ENCODE assay signal across 8 cellular contexts in the genomic region with DNA sequence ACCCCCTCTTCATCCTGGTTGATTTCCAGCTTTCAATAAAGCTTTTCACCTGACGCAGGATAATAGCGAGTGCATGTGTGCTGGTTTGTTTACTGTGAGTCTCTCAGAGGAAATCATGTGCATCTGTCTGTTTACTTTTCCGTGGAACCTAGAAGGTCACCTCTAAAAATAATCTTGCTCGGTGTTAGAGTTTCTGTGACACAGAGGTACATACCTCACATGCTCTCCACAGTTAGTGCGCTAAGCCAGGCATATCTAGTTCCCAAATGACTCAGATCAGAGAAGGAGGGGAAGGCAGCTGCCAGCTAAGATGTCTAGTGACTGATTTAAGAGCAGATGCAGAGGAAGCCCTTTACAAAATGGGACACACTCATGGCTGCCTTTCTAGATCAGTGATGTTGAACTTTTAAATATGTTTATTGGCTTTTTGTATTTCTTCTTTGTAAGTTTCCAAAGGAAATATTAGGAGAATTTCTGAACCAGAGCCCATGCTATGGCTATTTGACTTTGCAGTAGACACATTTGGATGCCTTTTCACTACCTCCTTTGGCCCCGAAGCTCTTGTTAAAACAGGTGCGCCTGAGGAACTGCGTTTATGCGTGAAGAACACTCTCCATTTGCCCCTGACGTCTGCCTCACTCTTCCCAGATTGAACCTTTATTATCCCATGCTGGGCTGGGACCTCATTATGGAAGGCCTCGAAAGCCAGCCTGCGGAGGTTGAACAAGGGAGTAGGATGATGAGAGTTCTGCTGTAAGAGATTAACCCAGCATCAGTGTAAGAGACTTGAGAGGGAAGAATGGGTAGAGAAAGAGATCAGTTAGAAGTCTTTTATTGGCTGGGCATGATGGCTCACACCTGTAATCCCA.
DNase-seq lines count a peak whose midpoint lies in the region; ATAC-seq and TF ChIP-seq lines count a peak whose summit lies in the region.

No MANE protein-coding gene starts in this region.

- H3K18ac ChIP-seq in neuronal stem cell (ENCODE audit: low read length): no peak overlapping the region

- DNase-seq in Caki2 (ENCODE audit: low read depth): peak; percentile 72
- DNase-seq in NCI-H2227 treated with DMSO at 0.1 percent for 48 hours (lab: John Stamatoyannopoulos, UW): peak; percentile 28
- DNase-seq in epithelial cell of prostate (ENCODE audit: low read depth, low spot score): peak; percentile 50
- DNase-seq in WTC11 (ENCODE audit: low spot score): no peak
- DNase-seq in neuronal stem cell (ENCODE audit: low spot score): no peak

- H2BK12ac ChIP-seq in neuronal stem cell (ENCODE audit: low read length): no peak overlapping the region

- H3K9me3 ChIP-seq in skeletal muscle satellite cell (replicated peaks; ENCODE audit: low read length): no peaks in the 10 kb centered on the region
- no peaks in the 10 kb centered on the region for H3K9me3 ChIP-seq in neuronal stem cell (replicated peaks in 1 of 2; ENCODE audit: control insufficient read depth in 2 of 2, insufficient read depth in 1 of 2, low read depth in 1 of 2, low read length in 2 of 2)

- no peak overlapping the region for H3K4ac ChIP-seq in neuronal stem cell (ENCODE audit: low read length)

- H3K27ac Mint-ChIP-seq in WTC11: no peak overlapping the region

- no peaks in the 10 kb centered on the region for H3K36me3 ChIP-seq in skeletal muscle satellite cell (ENCODE audit: insufficient read depth, low read length)
- no peaks in the 10 kb centered on the region for H3K36me3 ChIP-seq in neuronal stem cell (replicated peaks in 1 of 2; ENCODE audit: control insufficient read depth in 2 of 2, insufficient read depth in 2 of 2, low read length in 2 of 2)

- no CpG with 5 or more reads among the region's 12 CpGs for WGBS in neuronal stem cell (ENCODE audit: extremely low coverage in 2 of 2, insufficient read length in 2 of 2, insufficient replicate concordance in 1 of 2), 2 donors

- H3K27ac ChIP-seq in epithelial cell of prostate (no peak overlapping the region), neuronal stem cell (replicated peaks; ENCODE audit: low read length) (no peak overlapping the region)

- no peak overlapping the region for H2AK5ac ChIP-seq in neuronal stem cell (ENCODE audit: low read depth, low read length)

- no peak overlapping the region for H3K23ac ChIP-seq in neuronal stem cell (ENCODE audit: low read depth, low read length, poor library complexity)

- CTCF ChIA-PET in WTC11 (lab: Charles Lee): no interaction called here

- H3K9ac ChIP-seq in skeletal muscle satellite cell (ENCODE audit: low read depth, low read length) (no peak overlapping the region), neuronal stem cell (ENCODE audit: low read depth, low read length, poor library complexity) (no peak overlapping the region)

- H3K4me1 Mint-ChIP-seq in WTC11: no peaks in the 10 kb centered on the region

- peaks cover 8% of the 10 kb centered on the region for H3K9me3 Mint-ChIP-seq in WTC11

- H2AFZ ChIP-seq in neuronal stem cell (ENCODE audit: low read length): no peak overlapping the region

- H2BK15ac ChIP-seq in neuronal stem cell (ENCODE audit: low read length): no peak overlapping the region

- POLR2A ChIA-PET in WTC11 (lab: Charles Lee): interaction anchor here (0.6 to 0.8 kb wide), 3 partner anchors 13 to 726 kb away, joined by 3 to 8 read pairs (median 5); no protein-coding TSS in a partner anchor

- ATAC-seq in GM19351 (IDR thresholded peaks at IDR 0.05; ENCODE audit: unreplicated experiment): peak; percentile 98
- ATAC-seq in HG03139 (IDR thresholded peaks at IDR 0.05; ENCODE audit: unreplicated experiment): peak; percentile 98
- no peak for ATAC-seq in WTC11

- no peak overlapping the region for H2BK5ac ChIP-seq in neuronal stem cell (ENCODE audit: low read length)

- in situ Hi-C loops in Caki2 (cut with HindIII; ENCODE audit: low pct_unique_long_range_greater_than_20kb, low sequenced_read_pairs): no loop called here

- H3K36me3 Mint-ChIP-seq in WTC11: no peaks in the 10 kb centered on the region

- H3K27me3 Mint-ChIP-seq in WTC11 (ENCODE audit: low read depth): no peaks in the 10 kb centered on the region; the same call in 1 of the 2 replicates

- H3K4me3 ChIP-seq in skeletal muscle satellite cell (ENCODE audit: low read length): no peak overlapping the region
- H3K4me3 ChIP-seq in neuronal stem cell (ENCODE audit: low read length in 2 of 2): no peak overlapping the region

- H3K79me1 ChIP-seq in neuronal stem cell (ENCODE audit: low read depth, low read length): no peaks in the 10 kb centered on the region

- H4K91ac ChIP-seq in neuronal stem cell (ENCODE audit: low read depth, low read length, poor library complexity): no peak overlapping the region

- H3K27me3 ChIP-seq in skeletal muscle satellite cell (ENCODE audit: control insufficient read depth, insufficient read depth, low read length): no peaks in the 10 kb centered on the region
- H3K27me3 ChIP-seq in neuronal stem cell (ENCODE audit: control insufficient read depth in 3 of 3, insufficient read depth in 3 of 3, low read depth in 1 of 3, low read length in 3 of 3): no peaks in the 10 kb centered on the region

- H3K14ac ChIP-seq in neuronal stem cell (ENCODE audit: low read length): no peak overlapping the region

- H3K4me2 ChIP-seq in skeletal muscle satellite cell (ENCODE audit: low read length): peak overlapping the region; percentile 14
- no peak overlapping the region for H3K4me2 ChIP-seq in neuronal stem cell (ENCODE audit: insufficient read depth, low read length, poor library complexity, severe bottlenecking)

- no peak overlapping the region for H2BK120ac ChIP-seq in neuronal stem cell (ENCODE audit: low read depth, low read length)

- no peak overlapping the region for H3K4me3 Mint-ChIP-seq in WTC11

- H3K4me1 ChIP-seq in skeletal muscle satellite cell (ENCODE audit: control insufficient read depth, insufficient read depth, low read length) (peaks cover 6% of the 10 kb centered on the region), neuronal stem cell (ENCODE audit: control insufficient read depth in 2 of 2, insufficient read depth in 1 of 2, low read depth in 1 of 2, low read length in 2 of 2) (no peaks in the 10 kb centered on the region)

- no peak overlapping the region for H4K8ac ChIP-seq in neuronal stem cell (ENCODE audit: low read depth, low read length)

- no peak for TF ChIP-seq CTCF in WTC11 (IDR thresholded peaks at IDR 0.05)

TF ChIP-seq in WTC11, 78 proteins besides CTCF, POLR2A, EP300 and RAD21 (continues in another document):
- TF ChIP-seq RELA (CRISPR knock-in tag; IDR thresholded peaks at IDR 0.05; ENCODE audit: borderline replicate concordance) (no peak), MYBL2 (CRISPR knock-in tag; IDR thresholded peaks at IDR 0.05) (no peak), TP53 (CRISPR knock-in tag; IDR thresholded peaks at IDR 0.05) (no peak), NR2C2 (CRISPR knock-in tag; IDR thresholded peaks at IDR 0.05) (no peak), ELF4 (CRISPR knock-in tag; IDR thresholded peaks at IDR 0.05; ENCODE audit: low read depth) (no peak), GABPB1 (CRISPR knock-in tag; IDR thresholded peaks at IDR 0.05) (no peak), FOXP1 (CRISPR knock-in tag; IDR thresholded peaks at IDR 0.05; ENCODE audit: borderline replicate concordance) (no peak)
- TF ChIP-seq, protein P1, sequence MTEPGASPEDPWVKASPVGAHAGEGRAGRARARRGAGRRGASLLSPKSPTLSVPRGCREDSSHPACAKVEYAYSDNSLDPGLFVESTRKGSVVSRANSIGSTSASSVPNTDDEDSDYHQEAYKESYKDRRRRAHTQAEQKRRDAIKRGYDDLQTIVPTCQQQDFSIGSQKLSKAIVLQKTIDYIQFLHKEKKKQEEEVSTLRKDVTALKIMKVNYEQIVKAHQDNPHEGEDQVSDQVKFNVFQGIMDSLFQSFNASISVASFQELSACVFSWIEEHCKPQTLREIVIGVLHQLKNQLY (CRISPR knock-in tag; IDR thresholded peaks at IDR 0.05): no peak
- TF ChIP-seq, protein P2, sequence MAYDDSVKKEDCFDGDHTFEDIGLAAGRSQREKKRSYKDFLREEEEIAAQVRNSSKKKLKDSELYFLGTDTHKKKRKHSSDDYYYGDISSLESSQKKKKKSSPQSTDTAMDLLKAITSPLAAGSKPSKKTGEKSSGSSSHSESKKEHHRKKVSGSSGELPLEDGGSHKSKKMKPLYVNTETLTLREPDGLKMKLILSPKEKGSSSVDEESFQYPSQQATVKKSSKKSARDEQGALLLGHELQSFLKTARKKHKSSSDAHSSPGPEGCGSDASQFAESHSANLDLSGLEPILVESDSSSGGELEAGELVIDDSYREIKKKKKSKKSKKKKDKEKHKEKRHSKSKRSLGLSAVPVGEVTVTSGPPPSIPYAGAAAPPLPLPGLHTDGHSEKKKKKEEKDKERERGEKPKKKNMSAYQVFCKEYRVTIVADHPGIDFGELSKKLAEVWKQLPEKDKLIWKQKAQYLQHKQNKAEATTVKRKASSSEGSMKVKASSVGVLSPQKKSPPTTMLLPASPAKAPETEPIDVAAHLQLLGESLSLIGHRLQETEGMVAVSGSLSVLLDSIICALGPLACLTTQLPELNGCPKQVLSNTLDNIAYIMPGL (CRISPR knock-in tag; IDR thresholded peaks at IDR 0.05): no peak
- TF ChIP-seq, protein P3, sequence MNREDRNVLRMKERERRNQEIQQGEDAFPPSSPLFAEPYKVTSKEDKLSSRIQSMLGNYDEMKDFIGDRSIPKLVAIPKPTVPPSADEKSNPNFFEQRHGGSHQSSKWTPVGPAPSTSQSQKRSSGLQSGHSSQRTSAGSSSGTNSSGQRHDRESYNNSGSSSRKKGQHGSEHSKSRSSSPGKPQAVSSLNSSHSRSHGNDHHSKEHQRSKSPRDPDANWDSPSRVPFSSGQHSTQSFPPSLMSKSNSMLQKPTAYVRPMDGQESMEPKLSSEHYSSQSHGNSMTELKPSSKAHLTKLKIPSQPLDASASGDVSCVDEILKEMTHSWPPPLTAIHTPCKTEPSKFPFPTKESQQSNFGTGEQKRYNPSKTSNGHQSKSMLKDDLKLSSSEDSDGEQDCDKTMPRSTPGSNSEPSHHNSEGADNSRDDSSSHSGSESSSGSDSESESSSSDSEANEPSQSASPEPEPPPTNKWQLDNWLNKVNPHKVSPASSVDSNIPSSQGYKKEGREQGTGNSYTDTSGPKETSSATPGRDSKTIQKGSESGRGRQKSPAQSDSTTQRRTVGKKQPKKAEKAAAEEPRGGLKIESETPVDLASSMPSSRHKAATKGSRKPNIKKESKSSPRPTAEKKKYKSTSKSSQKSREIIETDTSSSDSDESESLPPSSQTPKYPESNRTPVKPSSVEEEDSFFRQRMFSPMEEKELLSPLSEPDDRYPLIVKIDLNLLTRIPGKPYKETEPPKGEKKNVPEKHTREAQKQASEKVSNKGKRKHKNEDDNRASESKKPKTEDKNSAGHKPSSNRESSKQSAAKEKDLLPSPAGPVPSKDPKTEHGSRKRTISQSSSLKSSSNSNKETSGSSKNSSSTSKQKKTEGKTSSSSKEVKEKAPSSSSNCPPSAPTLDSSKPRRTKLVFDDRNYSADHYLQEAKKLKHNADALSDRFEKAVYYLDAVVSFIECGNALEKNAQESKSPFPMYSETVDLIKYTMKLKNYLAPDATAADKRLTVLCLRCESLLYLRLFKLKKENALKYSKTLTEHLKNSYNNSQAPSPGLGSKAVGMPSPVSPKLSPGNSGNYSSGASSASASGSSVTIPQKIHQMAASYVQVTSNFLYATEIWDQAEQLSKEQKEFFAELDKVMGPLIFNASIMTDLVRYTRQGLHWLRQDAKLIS (CRISPR knock-in tag; IDR thresholded peaks at IDR 0.05; ENCODE audit: borderline replicate concordance): no peak

Comparison
In these comparisons a context has a peak if more than half of its experiments do, and no peak if none do; other contexts are left out.
1. DNase-seq: peak in Caki2 (single experiment), NCI-H2227 treated with DMSO at 0.1 percent for 48 hours (single experiment) and epithelial cell of prostate (single experiment); none in WTC11 (single experiment) and neuronal stem cell (single experiment).